ENCODE assay signal across 9 cellular contexts in the genomic region with DNA sequence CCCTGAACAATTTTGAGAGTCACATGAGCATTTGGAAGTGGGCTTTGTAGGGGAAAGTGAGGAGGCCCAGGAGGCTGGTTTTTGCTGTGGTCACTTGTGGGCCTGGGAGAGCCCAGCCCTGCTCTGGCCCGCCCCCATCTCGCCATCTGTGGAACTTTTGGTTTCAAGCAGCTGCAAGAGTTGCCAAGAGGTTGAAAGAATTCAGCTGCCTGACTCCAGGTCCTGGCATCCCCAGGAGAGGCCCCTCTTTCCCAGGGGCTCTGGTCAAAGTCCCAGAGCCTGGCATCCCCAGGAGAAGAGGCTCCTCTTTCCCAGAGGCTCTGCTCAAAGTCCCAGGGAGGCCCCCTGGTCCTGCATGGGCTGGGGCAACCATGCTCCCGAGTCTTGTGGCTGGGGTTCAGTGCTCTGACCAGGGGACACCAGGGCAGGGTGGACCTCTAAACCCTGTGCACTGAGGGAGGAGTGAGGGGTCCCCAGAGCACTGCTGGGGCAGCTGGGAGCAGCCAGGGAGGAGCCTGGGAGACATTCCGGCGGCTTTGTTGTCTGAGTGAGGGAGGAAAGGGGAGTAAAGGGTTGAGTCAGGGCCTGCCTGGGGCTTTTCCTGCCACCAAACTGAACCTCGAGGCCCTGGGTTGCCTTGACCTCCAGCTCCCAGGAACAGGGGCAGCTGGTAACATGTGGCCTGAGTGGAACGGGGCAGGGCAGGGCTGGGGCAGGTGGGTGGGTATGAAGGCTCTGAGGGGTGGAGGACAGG. TPM values are rescaled to one million over a fixed set of nuclear protein-coding genes. Genes with fewer than 3 reads are reported as not detected.
A peak's percentile ranks its signal among the peaks of the same experiment; 100 is the strongest.
DNase-seq lines count a peak whose midpoint lies in the region; ATAC-seq and TF ChIP-seq lines count a peak whose summit lies in the region.
"Had no signal": no experiment of that assay in that cellular context is flagged by ENCODE, and none has a peak within 500 bp of the region (broad histone marks: within the 10 kb centered on the region; RNA-seq: fewer than 3 reads in every experiment).

No MANE protein-coding gene starts in this region.

- in situ Hi-C loops in mammary epithelial cell (cut with MboI; ENCODE audit: low sequenced_read_pairs in 2 of 2) = loop anchor here in 1 of 2 donors (25.0 kb wide), 1 partner anchor 248 kb away; no protein-coding TSS in a partner anchor

- H3K9me3 ChIP-seq in mammary epithelial cell (replicated peaks; ENCODE audit: insufficient read depth, low read length) = no peaks in the 10 kb centered on the region
- H3K9me3 ChIP-seq in vagina = no peaks in the 10 kb centered on the region

- intact Hi-C loops in mammary epithelial cell (cut with micrococcal nuclease) (no loop called here), MCF 10A (cut with micrococcal nuclease) (no loop called here), vagina (cut with DNase I) (no loop called here)

- no peak overlapping the region for H3K4me3 ChIP-seq in mammary epithelial cell (replicated peaks in 1 of 3; ENCODE audit: insufficient read depth in 1 of 3, low read depth in 2 of 3, low read length in 3 of 3)
- H3K4me3 ChIP-seq in vagina = no peak overlapping the region

- no peaks in the 10 kb centered on the region for H4K20me1 ChIP-seq in mammary epithelial cell (ENCODE audit: insufficient read depth, low read length)

- H3K9me3 Mint-ChIP-seq in MCF 10A (ENCODE audit: unreplicated experiment) (no peaks in the 10 kb centered on the region), WTC11 (no peaks in the 10 kb centered on the region)

- no peaks in the 10 kb centered on the region for H3K79me2 ChIP-seq in mammary epithelial cell (ENCODE audit: insufficient read depth, low read length)

- no peak for TF ChIP-seq POLR2A in vagina (IDR thresholded peaks at IDR 0.05)

- TF ChIP-seq CTCF in mammary epithelial cell (conservative IDR thresholded peaks at IDR 0.05 in 1 of 2, IDR thresholded peaks at IDR 0.05 in 1 of 2; ENCODE audit: extremely low read depth in 1 of 2, insufficient read depth in 1 of 2, low read depth in 1 of 2, low read length in 2 of 2) = no peak
- TF ChIP-seq CTCF in MCF 10A (IDR thresholded peaks at IDR 0.05; ENCODE audit: unreplicated experiment) = no peak
- no peak for TF ChIP-seq CTCF in vagina (IDR thresholded peaks at IDR 0.05)
- TF ChIP-seq CTCF in WTC11 (IDR thresholded peaks at IDR 0.05) = no peak

- H3K27ac Mint-ChIP-seq in MCF 10A (ENCODE audit: low read depth, unreplicated experiment) (no peak overlapping the region), WTC11 (no peak overlapping the region)

- no TSS peak for BruUV-seq in mammary epithelial cell (replicated peaks; lab: Mats Ljungman, UMichigan)
- BruUV-seq in MCF 10A (replicated peaks; lab: Mats Ljungman, UMichigan) = no TSS peak

- H3K4me1 Mint-ChIP-seq in MCF 10A (ENCODE audit: insufficient read depth, unreplicated experiment) (no peaks in the 10 kb centered on the region), WTC11 (no peaks in the 10 kb centered on the region)

- ATAC-seq in HG03135 (IDR thresholded peaks at IDR 0.05; ENCODE audit: unreplicated experiment) (peak; percentile 53), HG03469 (IDR thresholded peaks at IDR 0.05; ENCODE audit: unreplicated experiment) (no peak), WTC11 (no peak)

- DNase-seq in mammary epithelial cell (peak; percentile 33), MCF 10A (ENCODE audit: unreplicated experiment) (no peak), fibroblast of gingiva (ENCODE audit: low read depth) (peak; percentile 67), vagina (ENCODE audit: extremely low spot score in 2 of 2) (no peak), WTC11 (ENCODE audit: low spot score) (no peak)
- DNase-seq in activated effector memory CD4-positive, alpha-beta T cell treated with Interleukin-2 at 50 U/mL for 16 hours = no peak

- H3K27me3 Mint-ChIP-seq in MCF 10A (ENCODE audit: insufficient read depth, unreplicated experiment) (no peaks in the 10 kb centered on the region), WTC11 (ENCODE audit: low read depth) (no peaks in the 10 kb centered on the region)

- H3K36me3 Mint-ChIP-seq in MCF 10A (ENCODE audit: insufficient read depth, unreplicated experiment) = no peaks in the 10 kb centered on the region
- H3K36me3 Mint-ChIP-seq in WTC11 = no peaks in the 10 kb centered on the region

- dilution Hi-C loops in mammary epithelial cell (cut with HindIII; ENCODE audit: low sequenced_read_pairs) = no loop called here

- CTCF ChIA-PET in mammary epithelial cell (lab: Charles Lee; ENCODE audit: low non-redundant PET) = no interaction called here
- CTCF ChIA-PET in MCF 10A (lab: Yijun Ruan, JAX) = interaction anchor here (0.6 to 1.0 kb wide), 3 partner anchors 145 to 245 kb away, joined by 3 to 5 read pairs (median 4); no protein-coding TSS in a partner anchor
- CTCF ChIA-PET in WTC11 (lab: Charles Lee) = interaction anchor here (0.6 to 1.7 kb wide), 3 partner anchors 32 to 156 kb away, joined by 4 read pairs; no protein-coding TSS in a partner anchor

- H2AFZ ChIP-seq in mammary epithelial cell (ENCODE audit: low read depth, low read length) = no peak overlapping the region

- POLR2A ChIA-PET in MCF 10A (lab: Yijun Ruan, JAX) = no interaction called here
- POLR2A ChIA-PET in WTC11 (lab: Charles Lee) = no interaction called here

- H3K4me1 ChIP-seq in mammary epithelial cell (ENCODE audit: insufficient read depth, low read length) (peaks cover 10% of the 10 kb centered on the region), vagina (peaks cover 24% of the 10 kb centered on the region)

- H3K36me3 ChIP-seq in mammary epithelial cell (ENCODE audit: insufficient read depth, low read length) = no peaks in the 10 kb centered on the region
- no peaks in the 10 kb centered on the region for H3K36me3 ChIP-seq in vagina

- H3K27ac ChIP-seq in mammary epithelial cell (ENCODE audit: insufficient read depth, low read depth, low read length) (no peak overlapping the region), vagina (peak overlapping the region; percentile 86)

- 73% methylated on average over 6 of the region's 7 CpGs for WGBS in mammary epithelial cell (ENCODE audit: low coverage, missing lambda C conversion rate)

- no peak overlapping the region for H3K4me2 ChIP-seq in mammary epithelial cell (ENCODE audit: insufficient read depth, low read depth, low read length)

- no peak overlapping the region for H3K4me3 Mint-ChIP-seq in MCF 10A (ENCODE audit: unreplicated experiment)
- H3K4me3 Mint-ChIP-seq in WTC11 = no peak overlapping the region

- H3K9ac ChIP-seq in mammary epithelial cell (ENCODE audit: insufficient read depth, low read length) = no peak overlapping the region

- H3K27me3 ChIP-seq in mammary epithelial cell (ENCODE audit: insufficient read depth, low read length) (no peaks in the 10 kb centered on the region), vagina (no peaks in the 10 kb centered on the region)

TF ChIP-seq in WTC11, 78 proteins besides CTCF, POLR2A, EP300 and RAD21 (continues in another document):
- TF ChIP-seq, protein P1, sequence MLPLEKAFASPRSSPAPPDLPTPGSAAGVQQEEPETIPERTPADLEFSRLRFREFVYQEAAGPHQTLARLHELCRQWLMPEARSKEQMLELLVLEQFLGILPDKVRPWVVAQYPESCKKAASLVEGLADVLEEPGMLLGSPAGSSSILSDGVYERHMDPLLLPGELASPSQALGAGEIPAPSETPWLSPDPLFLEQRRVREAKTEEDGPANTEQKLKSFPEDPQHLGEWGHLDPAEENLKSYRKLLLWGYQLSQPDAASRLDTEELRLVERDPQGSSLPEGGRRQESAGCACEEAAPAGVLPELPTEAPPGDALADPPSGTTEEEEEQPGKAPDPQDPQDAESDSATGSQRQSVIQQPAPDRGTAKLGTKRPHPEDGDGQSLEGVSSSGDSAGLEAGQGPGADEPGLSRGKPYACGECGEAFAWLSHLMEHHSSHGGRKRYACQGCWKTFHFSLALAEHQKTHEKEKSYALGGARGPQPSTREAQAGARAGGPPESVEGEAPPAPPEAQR (CRISPR knock-in tag; IDR thresholded peaks at IDR 0.05) = no peak
- TF ChIP-seq, protein P2, sequence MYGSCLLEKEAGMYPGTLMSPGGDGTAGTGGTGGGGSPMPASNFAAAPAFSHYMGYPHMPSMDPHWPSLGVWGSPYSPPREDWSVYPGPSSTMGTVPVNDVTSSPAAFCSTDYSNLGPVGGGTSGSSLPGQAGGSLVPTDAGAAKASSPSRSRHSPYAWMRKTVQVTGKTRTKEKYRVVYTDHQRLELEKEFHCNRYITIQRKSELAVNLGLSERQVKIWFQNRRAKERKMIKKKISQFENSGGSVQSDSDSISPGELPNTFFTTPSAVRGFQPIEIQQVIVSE (CRISPR knock-in tag; IDR thresholded peaks at IDR 0.05; ENCODE audit: borderline replicate concordance) = no peak
- TF ChIP-seq FOXK1 (CRISPR knock-in tag; IDR thresholded peaks at IDR 0.05) (no peak), ZNF423 (CRISPR knock-in tag; IDR thresholded peaks at IDR 0.05) (no peak), FOXJ3 (CRISPR knock-in tag; IDR thresholded peaks at IDR 0.05; ENCODE audit: borderline replicate concordance) (no peak), ELF4 (CRISPR knock-in tag; IDR thresholded peaks at IDR 0.05; ENCODE audit: low read depth) (no peak), NFYB (CRISPR knock-in tag; conservative IDR thresholded peaks at IDR 0.05; ENCODE audit: low read depth) (no peak), JUN (CRISPR knock-in tag; IDR thresholded peaks at IDR 0.05) (no peak), FOXP1 (CRISPR knock-in tag; IDR thresholded peaks at IDR 0.05; ENCODE audit: borderline replicate concordance) (no peak)
- TF ChIP-seq, protein P3, sequence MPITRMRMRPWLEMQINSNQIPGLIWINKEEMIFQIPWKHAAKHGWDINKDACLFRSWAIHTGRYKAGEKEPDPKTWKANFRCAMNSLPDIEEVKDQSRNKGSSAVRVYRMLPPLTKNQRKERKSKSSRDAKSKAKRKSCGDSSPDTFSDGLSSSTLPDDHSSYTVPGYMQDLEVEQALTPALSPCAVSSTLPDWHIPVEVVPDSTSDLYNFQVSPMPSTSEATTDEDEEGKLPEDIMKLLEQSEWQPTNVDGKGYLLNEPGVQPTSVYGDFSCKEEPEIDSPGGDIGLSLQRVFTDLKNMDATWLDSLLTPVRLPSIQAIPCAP (CRISPR knock-in tag; IDR thresholded peaks at IDR 0.05) = no peak

RNA-seq across cellular contexts. Expression of a gene that starts 27.8 kb away (rescaled TPM):
- total RNA-seq in mammary epithelial cell (10 to 100 TPM; 13.8 to 24.5 TPM), MCF 10A (2022) (30.0 and 32.8 TPM in 2 replicates), vagina (21.9 TPM), WTC11 (2021) (5.1 to 5.7 TPM (median 5.2 TPM) in 3 replicates)
- 8.5 TPM for polyA plus RNA-seq in mammary epithelial cell
- 12.6 TPM for polyA minus RNA-seq in mammary epithelial cell

RNA-seq across cellular contexts. Expression of a gene that starts 33.6 kb away (rescaled TPM):
- total RNA-seq in mammary epithelial cell (1 to 10 TPM in 1 of 2 donors, under 1 TPM in 1; 0.17 to 1.5 TPM), MCF 10A (2022) (not detected in 2 replicates), vagina (7.9 TPM), WTC11 (2021) (17.8 to 21.4 TPM (median 19.3 TPM) in 3 replicates)
- polyA plus RNA-seq in mammary epithelial cell = 0.80 TPM
- 0.21 TPM for polyA minus RNA-seq in mammary epithelial cell
- total RNA-seq: SK-MEL-5 had no signal

Comparison
In these comparisons a context has a peak if more than half of its experiments do, and no peak if none do; other contexts are left out.
1. DNase-seq: peak in mammary epithelial cell (single experiment) and fibroblast of gingiva (single experiment); none in MCF 10A (single experiment), vagina (0 of 2), activated effector memory CD4-positive, alpha-beta T cell treated with Interleukin-2 at 50 U/mL for 16 hours (single experiment) and WTC11 (single experiment).